In the genomic region with DNA sequence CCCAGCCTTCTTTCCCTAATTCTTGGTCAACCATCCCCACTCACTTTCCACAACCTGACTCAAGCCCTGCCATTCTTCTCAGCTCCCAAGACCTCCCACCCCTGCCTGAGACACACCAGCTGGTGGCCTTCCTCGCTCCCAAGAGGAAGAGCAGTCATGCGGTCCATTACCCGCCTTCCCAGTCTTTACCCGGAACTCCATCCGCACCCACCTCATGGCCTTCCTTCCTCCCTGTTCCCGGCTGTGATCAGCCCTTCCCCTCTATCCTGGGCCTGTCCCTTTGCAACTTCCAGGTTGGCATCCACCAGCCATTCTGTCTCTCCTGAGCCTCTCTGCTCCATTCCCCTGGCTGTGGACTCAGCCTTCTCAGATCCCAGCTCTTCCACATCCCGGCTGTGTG, we compare ENCODE assay signal across 2 cellular contexts.
TF ChIP-seq lines count a peak whose summit lies in the region.

No MANE protein-coding gene starts in this region.

TF ChIP-seq in liver, 16 proteins besides CTCF, POLR2A, EP300 and RAD21:
- TF ChIP-seq ATF3 (IDR thresholded peaks at IDR 0.05) (no peak), SP1 (IDR thresholded peaks at IDR 0.05) (peak; percentile 12), NR2F2 (IDR thresholded peaks at IDR 0.05) (peak; percentile 79)
TF ChIP-seq in liver: peak in this region for 2.

TF ChIP-seq in HepG2, 621 proteins besides CTCF, POLR2A, EP300 and RAD21:
- TF ChIP-seq ZNF614 (CRISPR knock-in tag; IDR thresholded peaks at IDR 0.05; ENCODE audit: borderline replicate concordance) (no peak), AKAP8 (CRISPR knock-in tag; IDR thresholded peaks at IDR 0.05) (no peak), MLLT10 (CRISPR knock-in tag; IDR thresholded peaks at IDR 0.05) (no peak), KMT2B (CRISPR knock-in tag; IDR thresholded peaks at IDR 0.05) (no peak), KAT7 (CRISPR knock-in tag; IDR thresholded peaks at IDR 0.05; ENCODE audit: borderline replicate concordance) (no peak), NCOA5 (CRISPR knock-in tag; IDR thresholded peaks at IDR 0.05) (no peak), KDM2A (CRISPR knock-in tag; IDR thresholded peaks at IDR 0.05; ENCODE audit: borderline replicate concordance, low read depth) (no peak), CENPX (CRISPR knock-in tag; IDR thresholded peaks at IDR 0.05) (no peak)
- TF ChIP-seq, protein P1, sequence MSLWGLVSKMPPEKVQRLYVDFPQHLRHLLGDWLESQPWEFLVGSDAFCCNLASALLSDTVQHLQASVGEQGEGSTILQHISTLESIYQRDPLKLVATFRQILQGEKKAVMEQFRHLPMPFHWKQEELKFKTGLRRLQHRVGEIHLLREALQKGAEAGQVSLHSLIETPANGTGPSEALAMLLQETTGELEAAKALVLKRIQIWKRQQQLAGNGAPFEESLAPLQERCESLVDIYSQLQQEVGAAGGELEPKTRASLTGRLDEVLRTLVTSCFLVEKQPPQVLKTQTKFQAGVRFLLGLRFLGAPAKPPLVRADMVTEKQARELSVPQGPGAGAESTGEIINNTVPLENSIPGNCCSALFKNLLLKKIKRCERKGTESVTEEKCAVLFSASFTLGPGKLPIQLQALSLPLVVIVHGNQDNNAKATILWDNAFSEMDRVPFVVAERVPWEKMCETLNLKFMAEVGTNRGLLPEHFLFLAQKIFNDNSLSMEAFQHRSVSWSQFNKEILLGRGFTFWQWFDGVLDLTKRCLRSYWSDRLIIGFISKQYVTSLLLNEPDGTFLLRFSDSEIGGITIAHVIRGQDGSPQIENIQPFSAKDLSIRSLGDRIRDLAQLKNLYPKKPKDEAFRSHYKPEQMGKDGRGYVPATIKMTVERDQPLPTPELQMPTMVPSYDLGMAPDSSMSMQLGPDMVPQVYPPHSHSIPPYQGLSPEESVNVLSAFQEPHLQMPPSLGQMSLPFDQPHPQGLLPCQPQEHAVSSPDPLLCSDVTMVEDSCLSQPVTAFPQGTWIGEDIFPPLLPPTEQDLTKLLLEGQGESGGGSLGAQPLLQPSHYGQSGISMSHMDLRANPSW (CRISPR knock-in tag; IDR thresholded peaks at IDR 0.05; ENCODE audit: borderline replicate concordance): no peak
